In genomic region chr20:39019805-39020325, GRCh38 we compare ENCODE assay signal across 11 cellular contexts. TPM values are rescaled to one million over a fixed set of nuclear protein-coding genes. Genes with fewer than 3 reads are reported as not detected.
DNase-seq lines count a peak whose midpoint lies in the region; ATAC-seq and TF ChIP-seq lines count a peak whose summit lies in the region.
"Had no signal": no experiment of that assay in that cellular context is flagged by ENCODE, and none has a peak within 500 bp of the region (broad histone marks: within the 10 kb centered on the region; RNA-seq: fewer than 3 reads in every experiment).

No MANE protein-coding gene starts in this region.

- H3K4me1 ChIP-seq in CD4-positive, alpha-beta memory T cell (ENCODE audit: insufficient read depth, low read length): no peaks in the 10 kb centered on the region
- no peaks in the 10 kb centered on the region for H3K4me1 ChIP-seq in effector memory CD4-positive, alpha-beta T cell (ENCODE audit: control insufficient read depth, insufficient read depth, low read length, poor library complexity, severe bottlenecking)
- H3K4me1 ChIP-seq in SJCRH30: no peaks in the 10 kb centered on the region
- H3K4me1 ChIP-seq: neural progenitor cell had no signal

- H3K4me1 Mint-ChIP-seq in CD4-positive, alpha-beta memory T cell: peaks cover 2 to 10% (median 7%) of the 10 kb centered on the region in 4 donors
- H3K4me1 Mint-ChIP-seq in activated T-cell treated with anti-CD3 and anti-CD28 coated beads, Interleukin-2, amount 50 U/mL, for 4 hours (ENCODE audit: low read depth): peaks cover 22% of the 10 kb centered on the region
- H3K4me1 Mint-ChIP-seq: neural progenitor cell had no signal

- CTCF ChIA-PET in CD4-positive, alpha-beta memory T cell (lab: Charles Lee; ENCODE audit: partially characterized antibody): interaction anchor here (1.3 kb wide), 1 partner anchor 29 kb away, joined by 3 read pairs; no protein-coding TSS in a partner anchor

- H3K9me3 ChIP-seq in CD4-positive, alpha-beta memory T cell (ENCODE audit: control insufficient read depth in 1 of 2, low read length in 2 of 2): no peaks in the 10 kb centered on the region
- H3K9me3 ChIP-seq in effector memory CD4-positive, alpha-beta T cell (ENCODE audit: control insufficient read depth, low read length): no peaks in the 10 kb centered on the region
- peaks cover 4% of the 10 kb centered on the region; the same call in 1 of the 2 replicates for H3K9me3 ChIP-seq in SJCRH30 (replicated peaks)

- ATAC-seq in GM18909 (IDR thresholded peaks at IDR 0.05; ENCODE audit: poor library complexity, unreplicated experiment) (peak; percentile 78), HG02885 (IDR thresholded peaks at IDR 0.05; ENCODE audit: poor library complexity, unreplicated experiment) (peak; percentile 86)
- peak; percentile 89 to 90 for ATAC-seq in activated T-cell treated with anti-CD3 and anti-CD28 coated beads, Interleukin-2, amount 50 U/mL, for 4 hours
- ATAC-seq: Panc1 had no signal

- H3K4me3 ChIP-seq in CD4-positive, alpha-beta memory T cell (ENCODE audit: low read length in 2 of 2): no peak overlapping the region
- H3K4me3 ChIP-seq in coronary artery (no peak overlapping the region), SJCRH30 (no peak overlapping the region)
- no peak overlapping the region for H3K4me3 ChIP-seq in effector memory CD4-positive, alpha-beta T cell (ENCODE audit: insufficient read depth, low read depth, low read length, poor library complexity, severe bottlenecking)
- H3K4me3 ChIP-seq: neural progenitor cell had no signal

- H3K4me3 Mint-ChIP-seq in CD4-positive, alpha-beta memory T cell: no peak overlapping the region
- H3K4me3 Mint-ChIP-seq in activated T-cell treated with anti-CD3 and anti-CD28 coated beads, Interleukin-2, amount 50 U/mL, for 4 hours: no peak overlapping the region
- H3K4me3 Mint-ChIP-seq: neural progenitor cell had no signal

- TF ChIP-seq CTCF in coronary artery (IDR thresholded peaks at IDR 0.05): no peak

- intact Hi-C loops in CD4-positive, alpha-beta memory T cell (cut with micrococcal nuclease): no loop called here

- H3K9me3 Mint-ChIP-seq in CD4-positive, alpha-beta memory T cell: no peaks in the 10 kb centered on the region
- no peaks in the 10 kb centered on the region for H3K9me3 Mint-ChIP-seq in activated T-cell treated with anti-CD3 and anti-CD28 coated beads, Interleukin-2, amount 50 U/mL, for 4 hours

- no peaks in the 10 kb centered on the region for H3K27me3 ChIP-seq in CD4-positive, alpha-beta memory T cell (ENCODE audit: insufficient read depth, low read length)
- no peaks in the 10 kb centered on the region for H3K27me3 ChIP-seq in effector memory CD4-positive, alpha-beta T cell (replicated peaks; ENCODE audit: control insufficient read depth, insufficient read depth, low read length, poor library complexity, severe bottlenecking)
- H3K27me3 ChIP-seq in SJCRH30: no peaks in the 10 kb centered on the region
- H3K27me3 ChIP-seq: neural progenitor cell had no signal

- H3K27ac Mint-ChIP-seq in CD4-positive, alpha-beta memory T cell: peak overlapping the region in 4 of 7 donors; percentile 12 to 28 (median 20)
- H3K27ac Mint-ChIP-seq: neural progenitor cell had no signal

- DNase-seq in CD4-positive, alpha-beta memory T cell: no peak
- DNase-seq in activated T-cell treated with anti-CD3 and anti-CD28 coated beads, Interleukin-2, amount 50 U/mL, for 4 hours: no peak
- no peak for DNase-seq in coronary artery (ENCODE audit: low spot score)
- no peak for DNase-seq in effector memory CD4-positive, alpha-beta T cell
- no peak for DNase-seq in cerebellum (ENCODE audit: low spot score)
- no peak for DNase-seq in SJCRH30
- DNase-seq: activated effector memory CD4-positive, alpha-beta T cell treated with Interleukin-2 at 50 U/mL for 16 hours had no signal

- POLR2A ChIA-PET in CD4-positive, alpha-beta memory T cell (lab: Charles Lee; ENCODE audit: partially characterized antibody): no interaction called here

- H3K36me3 Mint-ChIP-seq in CD4-positive, alpha-beta memory T cell: peaks cover 77% of the 10 kb centered on the region in 2 donors
- peaks cover 55% of the 10 kb centered on the region for H3K36me3 Mint-ChIP-seq in activated T-cell treated with anti-CD3 and anti-CD28 coated beads, Interleukin-2, amount 50 U/mL, for 4 hours (ENCODE audit: insufficient read depth)

- no peaks in the 10 kb centered on the region for H3K27me3 Mint-ChIP-seq in CD4-positive, alpha-beta memory T cell
- no peaks in the 10 kb centered on the region for H3K27me3 Mint-ChIP-seq in activated T-cell treated with anti-CD3 and anti-CD28 coated beads, Interleukin-2, amount 50 U/mL, for 4 hours (ENCODE audit: low read depth)

- no peak overlapping the region for H3K27ac ChIP-seq in CD4-positive, alpha-beta memory T cell (ENCODE audit: low read depth, low read length)
- H3K27ac ChIP-seq in coronary artery: no peak overlapping the region
- H3K27ac ChIP-seq in effector memory CD4-positive, alpha-beta T cell (ENCODE audit: insufficient read depth, low read length, poor library complexity, severe bottlenecking): no peak overlapping the region
- no peak overlapping the region for H3K27ac ChIP-seq in SJCRH30
- H3K27ac ChIP-seq: neural progenitor cell had no signal

- peaks cover 14% of the 10 kb centered on the region for H3K36me3 ChIP-seq in CD4-positive, alpha-beta memory T cell (ENCODE audit: insufficient read depth, low read length)
- H3K36me3 ChIP-seq in effector memory CD4-positive, alpha-beta T cell (ENCODE audit: control insufficient read depth, insufficient read depth, low read length): peaks cover 36% of the 10 kb centered on the region
- H3K36me3 ChIP-seq in SJCRH30: peaks cover 79% of the 10 kb centered on the region

RNA-seq across cellular contexts. Expression of gene DHX35, which starts 57.7 kb away (rescaled TPM):
- total RNA-seq in CD4-positive, alpha-beta memory T cell: 10 to 100 TPM; 11.5 to 11.8 TPM
- 1 to 10 TPM; 2.7 to 8.5 TPM for polyA plus RNA-seq in CD4-positive, alpha-beta memory T cell
- total RNA-seq in activated T-cell treated with anti-CD3 and anti-CD28 coated beads, Interleukin-2, amount 50 U/mL, for 4 hours: 10 to 100 TPM; 14.3 to 17.2 (median 15.8) TPM
- total RNA-seq in cerebellum: 13.1 TPM
- 25.1 and 29.3 TPM in 2 replicates for total RNA-seq in SJCRH30 (2014; rRNA removed; shearing (Covaris generic))
